ENCODE assay signal across 19 cellular contexts in the genomic region with DNA sequence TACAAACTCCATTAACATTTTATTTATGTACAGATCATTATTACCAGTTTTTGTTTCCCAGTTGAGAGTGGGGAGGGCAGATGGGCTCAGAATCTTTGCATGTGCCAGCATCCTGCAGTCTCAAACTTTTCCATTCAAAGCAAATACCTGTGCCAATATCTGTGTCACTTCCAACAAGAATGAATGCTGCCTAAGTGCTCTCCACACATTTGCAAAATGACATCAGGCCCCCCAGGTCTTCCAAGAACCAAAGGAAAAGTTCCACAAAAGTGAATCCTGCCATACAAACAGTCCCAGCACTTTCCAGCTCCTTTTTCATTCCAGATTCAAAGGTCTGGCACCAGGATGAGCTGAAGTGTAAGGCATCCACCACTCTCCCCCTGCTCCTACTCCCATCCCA. TPM values are rescaled to one million over a fixed set of nuclear protein-coding genes. Genes with fewer than 3 reads are reported as not detected.
"Had no signal": no experiment of that assay in that cellular context is flagged by ENCODE, and none has a peak within 500 bp of the region (broad histone marks: within the 10 kb centered on the region; RNA-seq: fewer than 3 reads in every experiment).

No MANE protein-coding gene starts in this region.

- H3K4me1 Mint-ChIP-seq: stimulated activated effector memory CD8-positive, alpha-beta T cell treated with anti-CD3 and anti-CD28 coated beads, Interleukin-12 subunit alpha, Interleukin-12 subunit beta, amount 100 ng/mL, for 72 hours had no signal

- H3K9me3 ChIP-seq: ascending aorta, colonic mucosa, pancreas had no signal

- H3K27ac ChIP-seq: ascending aorta, colonic mucosa, pancreas, SK-N-MC, WERI-Rb-1 had no signal

- H3K4me3 ChIP-seq: ascending aorta, colonic mucosa, pancreas, SK-N-MC, smooth muscle cell had no signal

- H3K4me3 Mint-ChIP-seq: activated CD4-positive, alpha-beta T cell treated with anti-CD3 and anti-CD28 coated beads for 36 hours; activated CD8-positive, alpha-beta T cell treated with anti-CD3 and anti-CD28 coated beads, Interleukin-2, amount 10 ng/mL, durations not matched to agents 7 days and 5 days; activated T-helper 1 cell treated with anti-CD3 and anti-CD28 coated beads, Interleukin-12 subunit alpha, Interleukin-12 subunit beta, Interleukin-2, Interleukin-4 antibody, amounts not matched to agents 30 ng/mL and 10 ng/mL and 1 ng/mL, durations not matched to agents 14 hours and 24 hours and 36 hours; effector memory CD8-positive, alpha-beta T cell; stimulated activated effector memory CD8-positive, alpha-beta T cell treated with anti-CD3 and anti-CD28 coated beads, Interleukin-12 subunit alpha, Interleukin-12 subunit beta, amount 100 ng/mL, for 72 hours; T-cell had no signal

- H3K36me3 Mint-ChIP-seq: stimulated activated effector memory CD8-positive, alpha-beta T cell treated with anti-CD3 and anti-CD28 coated beads, Interleukin-12 subunit alpha, Interleukin-12 subunit beta, amount 100 ng/mL, for 72 hours; T-cell had no signal

- DNase-seq: activated CD4-positive, alpha-beta T cell treated with anti-CD3 and anti-CD28 coated beads for 36 hours; activated CD8-positive, alpha-beta memory T cell treated with anti-CD3 and anti-CD28 coated beads, Interleukin-2, amount 50 U/mL, for 48 hours; activated CD8-positive, alpha-beta T cell treated with anti-CD3 and anti-CD28 coated beads, Interleukin-2, amount 10 ng/mL, durations not matched to agents 7 days and 5 days; activated naive CD4-positive, alpha-beta T cell; colonic mucosa; effector memory CD8-positive, alpha-beta T cell; erythroblast; glutamatergic neuron; T-cell; T1000; WERI-Rb-1 had no signal

- H3K27me3 Mint-ChIP-seq: activated CD4-positive, alpha-beta T cell treated with anti-CD3 and anti-CD28 coated beads for 36 hours had no signal

- H3K27ac Mint-ChIP-seq: activated CD4-positive, alpha-beta T cell treated with anti-CD3 and anti-CD28 coated beads for 36 hours; activated CD8-positive, alpha-beta T cell treated with anti-CD3 and anti-CD28 coated beads, Interleukin-2, amount 10 ng/mL, durations not matched to agents 7 days and 5 days; activated T-helper 1 cell treated with anti-CD3 and anti-CD28 coated beads, Interleukin-12 subunit alpha, Interleukin-12 subunit beta, Interleukin-2, Interleukin-4 antibody, amounts not matched to agents 30 ng/mL and 10 ng/mL and 1 ng/mL, durations not matched to agents 14 hours and 24 hours and 36 hours; effector memory CD8-positive, alpha-beta T cell; stimulated activated effector memory CD8-positive, alpha-beta T cell treated with anti-CD3 and anti-CD28 coated beads, Interleukin-12 subunit alpha, Interleukin-12 subunit beta, amount 100 ng/mL, for 72 hours; T-cell had no signal

- H3K9me3 Mint-ChIP-seq: activated T-helper 1 cell treated with anti-CD3 and anti-CD28 coated beads, Interleukin-12 subunit alpha, Interleukin-12 subunit beta, Interleukin-2, Interleukin-4 antibody, amounts not matched to agents 30 ng/mL and 10 ng/mL and 1 ng/mL, durations not matched to agents 14 hours and 24 hours and 36 hours; effector memory CD8-positive, alpha-beta T cell; stimulated activated effector memory CD8-positive, alpha-beta T cell treated with anti-CD3 and anti-CD28 coated beads, Interleukin-12 subunit alpha, Interleukin-12 subunit beta, amount 100 ng/mL, for 72 hours; T-cell had no signal

- H3K36me3 ChIP-seq: ascending aorta, colonic mucosa, pancreas, WERI-Rb-1 had no signal

- H3K27me3 ChIP-seq: ascending aorta, colonic mucosa, pancreas had no signal

RNA-seq across cellular contexts. Expression of a gene that starts 1.7 kb away (rescaled TPM):
- total RNA-seq: activated CD4-positive, alpha-beta T cell treated with anti-CD3 and anti-CD28 coated beads for 36 hours had no signal

RNA-seq across cellular contexts. Expression of a gene that starts 13.7 kb away (rescaled TPM):
- total RNA-seq: activated CD4-positive, alpha-beta T cell treated with anti-CD3 and anti-CD28 coated beads for 36 hours; activated CD8-positive, alpha-beta T cell treated with anti-CD3 and anti-CD28 coated beads, Interleukin-2, amount 10 ng/mL, durations not matched to agents 7 days and 5 days; activated T-helper 1 cell treated with anti-CD3 and anti-CD28 coated beads, Interleukin-12 subunit alpha, Interleukin-12 subunit beta, Interleukin-2, Interleukin-4 antibody, amounts not matched to agents 30 ng/mL and 10 ng/mL and 1 ng/mL, durations not matched to agents 14 hours and 24 hours and 36 hours; ascending aorta; mesenteric fat pad had no signal

RNA-seq across cellular contexts. Expression of a gene that starts 29.3 kb away (rescaled TPM):
- total RNA-seq: activated CD4-positive, alpha-beta T cell treated with anti-CD3 and anti-CD28 coated beads for 36 hours; activated CD8-positive, alpha-beta T cell treated with anti-CD3 and anti-CD28 coated beads, Interleukin-2, amount 10 ng/mL, durations not matched to agents 7 days and 5 days; activated T-helper 1 cell treated with anti-CD3 and anti-CD28 coated beads, Interleukin-12 subunit alpha, Interleukin-12 subunit beta, Interleukin-2, Interleukin-4 antibody, amounts not matched to agents 30 ng/mL and 10 ng/mL and 1 ng/mL, durations not matched to agents 14 hours and 24 hours and 36 hours; ascending aorta; mesenteric fat pad; subcutaneous adipose tissue had no signal

RNA-seq across cellular contexts. Expression of a gene that starts 38.5 kb away (rescaled TPM):
- total RNA-seq: activated CD4-positive, alpha-beta T cell treated with anti-CD3 and anti-CD28 coated beads for 36 hours; activated CD8-positive, alpha-beta T cell treated with anti-CD3 and anti-CD28 coated beads, Interleukin-2, amount 10 ng/mL, durations not matched to agents 7 days and 5 days; activated T-helper 1 cell treated with anti-CD3 and anti-CD28 coated beads, Interleukin-12 subunit alpha, Interleukin-12 subunit beta, Interleukin-2, Interleukin-4 antibody, amounts not matched to agents 30 ng/mL and 10 ng/mL and 1 ng/mL, durations not matched to agents 14 hours and 24 hours and 36 hours; ascending aorta; smooth muscle cell had no signal

RNA-seq across cellular contexts. Expression of a gene that starts 59.7 kb away (rescaled TPM):
- total RNA-seq: ascending aorta had no signal
